ENCODE assay signal across 10 cellular contexts in genomic region chr22:16600644-16601436, GRCh38. TPM values are rescaled to one million over a fixed set of nuclear protein-coding genes. Genes with fewer than 3 reads are reported as not detected.
DNase-seq lines count a peak whose midpoint lies in the region; ATAC-seq and TF ChIP-seq lines count a peak whose summit lies in the region.
"Not testable (repeated sequence)": the region's sequence is repeated elsewhere in the genome, so short reads cannot be mapped to it uniquely, and the experiment has no call there.
"Had no signal": no experiment of that assay in that cellular context is flagged by ENCODE, and none has a peak within 500 bp of the region (broad histone marks: within the 10 kb centered on the region; RNA-seq: fewer than 3 reads in every experiment).

No MANE protein-coding gene starts in this region.

- H3K4me1 ChIP-seq in CD4-positive, alpha-beta memory T cell (ENCODE audit: insufficient read depth, low read length); heart right ventricle; tibial nerve: not testable (repeated sequence)
- H3K4me1 ChIP-seq in spleen = peaks cover 0 to 22% (median 7%) of the 10 kb centered on the region in 6 donors

- not testable (repeated sequence) for H3K9me3 ChIP-seq in CD4-positive, alpha-beta memory T cell (ENCODE audit: control insufficient read depth in 1 of 2, low read length in 2 of 2); heart right ventricle; spleen; tibial nerve

- 4% methylated on average over 66 to 67 of the region's 71 CpGs for WGBS in heart right ventricle, 2 donors
- 4 to 15% (median 5%) methylated on average over 38 to 71 of the region's 71 CpGs for WGBS in spleen, 5 donors
- WGBS in tibial nerve, 2 donors = 5 to 11% methylated on average over 41 to 48 of the region's 71 CpGs

- not testable (repeated sequence) for H3K36me3 Mint-ChIP-seq in CD4-positive, alpha-beta memory T cell; activated T-cell treated with anti-CD3 and anti-CD28 coated beads, Interleukin-2, amount 50 U/mL, for 4 hours (ENCODE audit: insufficient read depth); naive B cell

- TF ChIP-seq EP300 in tibial nerve (IDR thresholded peaks at IDR 0.05) = not testable (repeated sequence)

- H3K4me1 Mint-ChIP-seq in CD4-positive, alpha-beta memory T cell = peaks cover 0 to 16% (median 10%) of the 10 kb centered on the region in 4 donors
- peaks cover 11% of the 10 kb centered on the region for H3K4me1 Mint-ChIP-seq in activated T-cell treated with anti-CD3 and anti-CD28 coated beads, Interleukin-2, amount 50 U/mL, for 4 hours (ENCODE audit: low read depth)
- H3K4me1 Mint-ChIP-seq in naive B cell = peaks cover 4 to 17% (median 8%) of the 10 kb centered on the region in 3 donors

- H3K36me3 ChIP-seq in CD4-positive, alpha-beta memory T cell (ENCODE audit: insufficient read depth, low read length); heart right ventricle; spleen; tibial nerve: not testable (repeated sequence)

- H3K27me3 ChIP-seq in CD4-positive, alpha-beta memory T cell (ENCODE audit: insufficient read depth, low read length) = not testable (repeated sequence)
- H3K27me3 ChIP-seq in heart right ventricle = peaks cover 0 to 85% (median 74%) of the 10 kb centered on the region in 7 donors
- peaks cover 0 to 96% (median 31%) of the 10 kb centered on the region in 7 donors for H3K27me3 ChIP-seq in spleen (replicated peaks in 1 of 7)
- peaks cover 0 to 37% of the 10 kb centered on the region in 2 donors for H3K27me3 ChIP-seq in tibial nerve

- POLR2A ChIA-PET in CD4-positive, alpha-beta memory T cell (lab: Charles Lee; ENCODE audit: partially characterized antibody) = not testable (repeated sequence)

- TF ChIP-seq CTCF in coronary artery (IDR thresholded peaks at IDR 0.05); heart right ventricle (IDR thresholded peaks at IDR 0.05); spleen (IDR thresholded peaks at IDR 0.05 in 8 of 11, conservative IDR thresholded peaks at IDR 0.05 in 3 of 11); tibial nerve (IDR thresholded peaks at IDR 0.05): not testable (repeated sequence)

- H3K27ac Mint-ChIP-seq in CD4-positive, alpha-beta memory T cell; naive B cell: not testable (repeated sequence)

- peaks cover 0 to 17% (median 3%) of the 10 kb centered on the region in 8 donors for H3K9me3 Mint-ChIP-seq in CD4-positive, alpha-beta memory T cell
- H3K9me3 Mint-ChIP-seq in activated T-cell treated with anti-CD3 and anti-CD28 coated beads, Interleukin-2, amount 50 U/mL, for 4 hours; naive B cell: not testable (repeated sequence)

- not testable (repeated sequence) for TF ChIP-seq POLR2A in spleen (IDR thresholded peaks at IDR 0.05); tibial nerve (IDR thresholded peaks at IDR 0.05)

- peak overlapping the region in 6 of 8 donors; percentile 66 to 77 (median 70) for H3K4me3 Mint-ChIP-seq in CD4-positive, alpha-beta memory T cell
- H3K4me3 Mint-ChIP-seq in activated T-cell treated with anti-CD3 and anti-CD28 coated beads, Interleukin-2, amount 50 U/mL, for 4 hours = peak overlapping the region; percentile 48
- H3K4me3 Mint-ChIP-seq in naive B cell = peak overlapping the region; percentile 30 to 83 (median 72)

- not testable (repeated sequence) for DNase-seq in CD4-positive, alpha-beta memory T cell; coronary artery (ENCODE audit: low spot score)
- DNase-seq in SIG-M5 treated with dmso at 0.1 percent for 504 hours (lab: John Stamatoyannopoulos, UW; ENCODE audit: unreplicated experiment) (peak; percentile 9), heart right ventricle (peak; percentile 74 to 81), naive B cell (peak; percentile 5), spleen (peak; percentile 85), tibial nerve (ENCODE audit: low spot score in 2 of 2) (peak; percentile 17 to 64)
- DNase-seq in activated T-cell treated with anti-CD3 and anti-CD28 coated beads, Interleukin-2, amount 50 U/mL, for 4 hours = peak; percentile 69

- CTCF ChIA-PET in CD4-positive, alpha-beta memory T cell (lab: Charles Lee; ENCODE audit: partially characterized antibody) = not testable (repeated sequence)

- ATAC-seq in activated T-cell treated with anti-CD3 and anti-CD28 coated beads, Interleukin-2, amount 50 U/mL, for 4 hours = peak; percentile 25 to 61
- ATAC-seq in heart right ventricle = peak; percentile 83 to 94 (median 89)
- ATAC-seq in naive B cell (ENCODE audit: low read depth in 2 of 2) = not testable (repeated sequence)

- H3K27ac ChIP-seq in CD4-positive, alpha-beta memory T cell (ENCODE audit: low read depth, low read length) = not testable (repeated sequence)
- H3K27ac ChIP-seq in coronary artery (peak overlapping the region in 1 of 2 donors; percentile 89), heart right ventricle (peak overlapping the region in 9 of 10 donors; percentile 20 to 82 (median 76)), spleen (peak overlapping the region in 2 of 8 donors; percentile 41 to 71), tibial nerve (peak overlapping the region in 2 of 4 donors; percentile 39 to 87)

- not testable (repeated sequence) for H3K4me3 ChIP-seq in CD4-positive, alpha-beta memory T cell (ENCODE audit: low read length in 2 of 2)
- peak overlapping the region; percentile 71 for H3K4me3 ChIP-seq in coronary artery
- H3K4me3 ChIP-seq in heart right ventricle = peak overlapping the region in 9 of 10 donors; percentile 25 to 58 (median 52)
- peak overlapping the region in 6 of 8 donors; percentile 23 to 67 (median 40) for H3K4me3 ChIP-seq in spleen
- peak overlapping the region in 2 of 4 donors; percentile 40 to 60 for H3K4me3 ChIP-seq in tibial nerve

- intact Hi-C loops in CD4-positive, alpha-beta memory T cell (cut with micrococcal nuclease); heart right ventricle (cut with DNase I); spleen (cut with DNase I; ENCODE audit: low total_unique reads): not testable (repeated sequence)

- peaks cover 35 to 38% of the 10 kb centered on the region in 2 donors for H3K27me3 Mint-ChIP-seq in CD4-positive, alpha-beta memory T cell
- peaks cover 47% of the 10 kb centered on the region for H3K27me3 Mint-ChIP-seq in activated T-cell treated with anti-CD3 and anti-CD28 coated beads, Interleukin-2, amount 50 U/mL, for 4 hours (ENCODE audit: low read depth)
- peaks cover 27 to 46% (median 44%) of the 10 kb centered on the region in 3 donors for H3K27me3 Mint-ChIP-seq in naive B cell

RNA-seq across cellular contexts. Expression of gene CCT8L2, which starts 8.2 kb away (rescaled TPM):
- total RNA-seq in CD4-positive, alpha-beta memory T cell = not detected
- not detected for polyA plus RNA-seq in CD4-positive, alpha-beta memory T cell
- total RNA-seq in activated T-cell treated with anti-CD3 and anti-CD28 coated beads, Interleukin-2, amount 50 U/mL, for 4 hours = under 1 TPM in 1 of 3 donors, not detected in 2; 0.08 TPM
- total RNA-seq in heart right ventricle = not detected
- polyA plus RNA-seq in heart right ventricle = not detected
- not detected for polyA plus RNA-seq in naive B cell (ENCODE audit: low read depth in 6 of 6)
- total RNA-seq in spleen = not detected
- polyA plus RNA-seq in spleen = not detected
- not detected for total RNA-seq in tibial nerve
- total RNA-seq: bronchial epithelial cell, hepatocyte had no signal
- polyA plus RNA-seq: hepatocyte had no signal
